Comparison of ENCODE assay signal across 13 cellular contexts in the genomic region with DNA sequence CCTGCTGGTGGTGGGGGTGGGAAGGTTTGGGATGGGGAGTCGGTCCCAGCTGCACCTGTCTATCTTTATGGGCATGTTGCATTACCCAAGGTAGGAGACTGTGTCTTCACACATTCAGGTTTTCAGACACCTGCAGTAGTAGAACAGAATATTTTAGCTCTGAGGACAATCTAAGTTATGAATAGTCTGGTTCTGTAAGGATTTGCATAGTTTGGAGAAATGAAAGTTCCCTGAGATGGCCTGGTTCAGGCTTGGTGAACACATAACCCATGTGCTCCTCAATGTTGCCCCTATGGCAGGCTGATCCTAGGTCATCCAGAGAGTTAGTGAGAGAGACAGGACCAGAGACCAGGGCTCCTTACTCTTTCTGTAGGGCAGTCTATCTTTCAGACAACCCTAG. TPM values are rescaled to one million over a fixed set of nuclear protein-coding genes. Genes with fewer than 3 reads are reported as not detected.
DNase-seq lines count a peak whose midpoint lies in the region; ATAC-seq and TF ChIP-seq lines count a peak whose summit lies in the region.
"Had no signal": no experiment of that assay in that cellular context is flagged by ENCODE, and none has a peak within 500 bp of the region (broad histone marks: within the 10 kb centered on the region; RNA-seq: fewer than 3 reads in every experiment).

No MANE protein-coding gene starts in this region.

- H3K27me3 Mint-ChIP-seq in T-helper 2 cell treated with Interferon-gamma antibody and Interleukin-4, amounts not matched to agents 5 μg/mL and 100 μg/mL, for 36 hours (ENCODE audit: low read depth) = no peaks in the 10 kb centered on the region
- no peaks in the 10 kb centered on the region for H3K27me3 Mint-ChIP-seq in activated CD8-positive, alpha-beta T cell treated with anti-CD3 and anti-CD28 coated beads for 36 hours
- H3K27me3 Mint-ChIP-seq in naive thymus-derived CD8-positive, alpha-beta T cell = no peaks in the 10 kb centered on the region
- peaks cover 0 to 2% (median 0%) of the 10 kb centered on the region in 3 donors for H3K27me3 Mint-ChIP-seq in CD14-positive monocyte (ENCODE audit: low read depth in 3 of 3)

- H3K4me1 Mint-ChIP-seq in T-helper 2 cell treated with Interferon-gamma antibody and Interleukin-4, amounts not matched to agents 5 μg/mL and 100 μg/mL, for 36 hours (ENCODE audit: low read depth) = peaks cover 60% of the 10 kb centered on the region
- peaks cover 62% of the 10 kb centered on the region for H3K4me1 Mint-ChIP-seq in activated CD8-positive, alpha-beta T cell treated with anti-CD3 and anti-CD28 coated beads for 36 hours (ENCODE audit: low read depth)
- peaks cover 35 to 84% (median 68%) of the 10 kb centered on the region in 4 donors for H3K4me1 Mint-ChIP-seq in naive thymus-derived CD8-positive, alpha-beta T cell
- peaks cover 37% of the 10 kb centered on the region for H3K4me1 Mint-ChIP-seq in CD14-positive monocyte

- H3K4me3 Mint-ChIP-seq in T-helper 2 cell treated with Interferon-gamma antibody and Interleukin-4, amounts not matched to agents 5 μg/mL and 100 μg/mL, for 36 hours = peak overlapping the region; percentile 68
- H3K4me3 Mint-ChIP-seq in activated CD8-positive, alpha-beta T cell treated with anti-CD3 and anti-CD28 coated beads for 36 hours = peak overlapping the region; percentile 60
- peak overlapping the region in 9 of 10 donors; percentile 29 to 82 (median 69) for H3K4me3 Mint-ChIP-seq in naive thymus-derived CD8-positive, alpha-beta T cell
- H3K4me3 Mint-ChIP-seq in CD14-positive monocyte = no peak overlapping the region
- H3K4me3 Mint-ChIP-seq: H9 had no signal

- CTCF ChIA-PET in activated CD8-positive, alpha-beta T cell treated with anti-CD3 and anti-CD28 coated beads for 36 hours (lab: Charles Lee) = interaction anchor here (1.1 to 8.4 kb wide), 14 partner anchors 10 to 243 kb away, joined by 3 to 188 read pairs (median 7); a partner anchor contains a TSS

- H3K36me3 Mint-ChIP-seq in T-helper 2 cell treated with Interferon-gamma antibody and Interleukin-4, amounts not matched to agents 5 μg/mL and 100 μg/mL, for 36 hours (ENCODE audit: low read depth) = peaks cover 83% of the 10 kb centered on the region
- H3K36me3 Mint-ChIP-seq in activated CD8-positive, alpha-beta T cell treated with anti-CD3 and anti-CD28 coated beads for 36 hours (ENCODE audit: low read depth) = peaks cover 72% of the 10 kb centered on the region
- peaks cover 0 to 48% (median 22%) of the 10 kb centered on the region in 3 donors for H3K36me3 Mint-ChIP-seq in naive thymus-derived CD8-positive, alpha-beta T cell
- H3K36me3 Mint-ChIP-seq in CD14-positive monocyte = peaks cover 85 to 87% of the 10 kb centered on the region in 2 donors

- DNase-seq in T-helper 2 cell treated with Interferon-gamma antibody and Interleukin-4, amounts not matched to agents 5 μg/mL and 100 μg/mL, for 36 hours (ENCODE audit: low spot score) = no peak
- DNase-seq in T-helper 2 cell = no peak
- DNase-seq in activated CD8-positive, alpha-beta T cell treated with anti-CD3 and anti-CD28 coated beads for 36 hours = no peak
- no peak for DNase-seq in naive thymus-derived CD8-positive, alpha-beta T cell
- DNase-seq in CD14-positive monocyte (ENCODE audit: low spot score) = no peak
- no peak for DNase-seq in Right ventricle myocardium superior
- DNase-seq: activated CD4-positive, alpha-beta T cell treated with anti-CD3 and anti-CD28 coated beads for 1 hour; H9; KG1; mucosa of descending colon had no signal

- intact Hi-C loops in activated CD8-positive, alpha-beta T cell treated with anti-CD3 and anti-CD28 coated beads for 36 hours (cut with micrococcal nuclease) = loop anchor here (2.0 to 5.0 kb wide), 3 partner anchors 103 to 212 kb away; no protein-coding TSS in a partner anchor
- intact Hi-C loops in CD14-positive monocyte (cut with micrococcal nuclease) (loop anchor here (10.0 kb wide), 3 partner anchors 105 to 235 kb away; no protein-coding TSS in a partner anchor), Right ventricle myocardium superior (cut with DNase I) (loop anchor here (5.0 to 10.0 kb wide), 2 partner anchors 105 to 172 kb away; no protein-coding TSS in a partner anchor)

- no peaks in the 10 kb centered on the region for H3K9me3 Mint-ChIP-seq in T-helper 2 cell treated with Interferon-gamma antibody and Interleukin-4, amounts not matched to agents 5 μg/mL and 100 μg/mL, for 36 hours
- H3K9me3 Mint-ChIP-seq in activated CD8-positive, alpha-beta T cell treated with anti-CD3 and anti-CD28 coated beads for 36 hours = no peaks in the 10 kb centered on the region
- H3K9me3 Mint-ChIP-seq in naive thymus-derived CD8-positive, alpha-beta T cell = no peaks in the 10 kb centered on the region
- no peaks in the 10 kb centered on the region for H3K9me3 Mint-ChIP-seq in CD14-positive monocyte
- H3K9me3 Mint-ChIP-seq: H9 had no signal

- peak; percentile 34 for ATAC-seq in HG02763 (IDR thresholded peaks at IDR 0.05; ENCODE audit: unreplicated experiment)
- ATAC-seq in activated CD8-positive, alpha-beta T cell treated with anti-CD3 and anti-CD28 coated beads for 36 hours = no peak
- no peak for ATAC-seq in naive thymus-derived CD8-positive, alpha-beta T cell
- no peak for ATAC-seq in Right ventricle myocardium superior (ENCODE audit: poor library complexity)
- ATAC-seq in GM19463 (IDR thresholded peaks at IDR 0.05; ENCODE audit: unreplicated experiment) = no peak
- ATAC-seq: mucosa of descending colon had no signal

- peak overlapping the region; percentile 93 for H3K27ac Mint-ChIP-seq in T-helper 2 cell treated with Interferon-gamma antibody and Interleukin-4, amounts not matched to agents 5 μg/mL and 100 μg/mL, for 36 hours
- peak overlapping the region; percentile 96 for H3K27ac Mint-ChIP-seq in activated CD8-positive, alpha-beta T cell treated with anti-CD3 and anti-CD28 coated beads for 36 hours
- H3K27ac Mint-ChIP-seq in naive thymus-derived CD8-positive, alpha-beta T cell = peak overlapping the region; percentile 77 to 95 (median 92)
- H3K27ac Mint-ChIP-seq in CD14-positive monocyte = peak overlapping the region in 1 of 7 donors; percentile 34
- H3K27ac Mint-ChIP-seq: H9 had no signal

- POLR2A ChIA-PET in activated CD8-positive, alpha-beta T cell treated with anti-CD3 and anti-CD28 coated beads for 36 hours (lab: Charles Lee) = interaction anchor here (0.7 to 3.0 kb wide), 7 partner anchors 13 to 213 kb away, joined by 3 to 21 read pairs (median 3); a partner anchor contains a TSS
- POLR2A ChIA-PET in naive thymus-derived CD8-positive, alpha-beta T cell (lab: Charles Lee) = interaction anchor here (0.5 to 5.9 kb wide), 5 partner anchors 10 to 1785 kb away, joined by 3 to 55 read pairs (median 6); a partner anchor contains a TSS

- no peak for TF ChIP-seq CTCF in activated CD8-positive, alpha-beta T cell treated with anti-CD3 and anti-CD28 coated beads for 36 hours (IDR thresholded peaks at IDR 0.05)
- no peak for TF ChIP-seq CTCF in CD14-positive monocyte (IDR thresholded peaks at IDR 0.05)

RNA-seq across cellular contexts. Expression of a gene that starts 20.7 kb away (rescaled TPM):
- total RNA-seq in activated CD8-positive, alpha-beta T cell treated with anti-CD3 and anti-CD28 coated beads for 36 hours = 10 to 100 TPM; 21.7 to 23.9 TPM
- 10 to 100 TPM; 15.9 to 21.3 TPM for total RNA-seq in naive thymus-derived CD8-positive, alpha-beta T cell
- 10 to 100 TPM; 38.4 to 81.3 (median 69.8) TPM for polyA plus RNA-seq in naive thymus-derived CD8-positive, alpha-beta T cell
- polyA plus RNA-seq in CD14-positive monocyte = 10 to 100 TPM; 34.0 to 42.9 TPM
- total RNA-seq in Right ventricle myocardium superior = 0.46 TPM
- total RNA-seq: H9 had no signal
- polyA plus RNA-seq: keratinocyte had no signal

Comparison
In these comparisons a context has a peak if more than half of its experiments do, and no peak if none do; other contexts are left out.
1. H3K4me3 Mint-ChIP-seq: peak in T-helper 2 cell treated with Interferon-gamma antibody and Interleukin-4, amounts not matched to agents 5 μg/mL and 100 μg/mL, for 36 hours (single experiment), activated CD8-positive, alpha-beta T cell treated with anti-CD3 and anti-CD28 coated beads for 36 hours (single experiment) and naive thymus-derived CD8-positive, alpha-beta T cell (9 of 10); none in CD14-positive monocyte (0 of 2).
2. RNA of a gene that starts 20.7 kb away (total RNA-seq): 21.7 to 23.9 TPM in activated CD8-positive, alpha-beta T cell treated with anti-CD3 and anti-CD28 coated beads for 36 hours and 15.9 to 21.3 TPM in naive thymus-derived CD8-positive, alpha-beta T cell; 0.46 TPM in Right ventricle myocardium superior (single experiment); every median in the first group is over 10 times any median in the second.